In the genomic region with DNA sequence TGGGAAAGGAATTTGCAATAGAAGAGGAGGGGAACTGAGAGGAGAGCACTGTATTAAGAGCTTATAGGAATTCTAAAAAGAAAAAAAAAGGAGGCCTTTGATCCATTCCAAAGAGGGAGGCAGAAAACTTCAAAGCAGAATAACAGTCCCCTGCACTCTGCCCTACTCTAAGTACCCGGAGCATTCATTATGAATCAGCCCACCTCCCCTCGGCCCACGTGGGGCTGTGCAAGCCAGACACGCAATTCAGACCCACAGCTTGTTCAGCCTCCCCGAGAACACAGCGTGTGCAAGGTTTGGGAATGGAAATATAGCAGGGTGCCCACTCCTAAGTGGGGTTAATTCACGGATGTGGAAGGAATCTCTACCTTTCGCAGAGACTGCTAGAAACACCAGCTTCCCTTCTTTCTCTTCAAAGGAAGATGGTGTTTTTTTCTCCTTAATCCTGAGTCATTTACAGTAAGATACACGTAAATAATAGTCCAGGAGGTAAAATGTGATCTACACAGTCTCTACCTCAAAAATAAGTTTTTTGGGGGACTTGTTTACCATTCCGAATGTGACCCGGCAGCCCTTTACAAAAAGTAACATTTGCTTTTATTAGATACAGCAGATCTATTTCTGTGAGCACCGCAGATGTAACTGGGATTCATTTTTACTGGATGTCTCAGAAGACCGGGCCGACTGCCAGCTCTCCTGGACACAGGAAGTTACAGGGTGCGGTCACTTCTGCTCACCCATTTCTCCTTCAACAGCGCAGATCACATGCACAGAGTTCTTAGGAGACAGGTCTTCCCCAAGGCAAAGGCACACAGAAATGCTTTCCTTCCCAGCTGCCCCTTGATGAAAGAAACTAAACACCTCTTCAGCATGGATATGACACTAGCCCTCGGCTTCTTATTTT, we compare ENCODE assay signal across 9 cellular contexts.
DNase-seq lines count a peak whose midpoint lies in the region; ATAC-seq, FAIRE-seq and TF ChIP-seq lines count a peak whose summit lies in the region.
"Had no signal": no experiment of that assay in that cellular context is flagged by ENCODE, and none has a peak within 500 bp of the region (broad histone marks: within the 10 kb centered on the region; RNA-seq: fewer than 3 reads in every experiment).

No MANE protein-coding gene starts in this region.

- H3K36me3 Mint-ChIP-seq in glutamatergic neuron (ENCODE audit: unreplicated experiment) = peaks cover 6% of the 10 kb centered on the region
- H3K36me3 Mint-ChIP-seq: naive B cell had no signal

- DNase-seq in SW480 (ENCODE audit: low spot score) (peak; percentile 93), glutamatergic neuron (peak; percentile 29), putamen (ENCODE audit: low spot score) (peak; percentile 20)
- no peak for DNase-seq in activated CD8-positive, alpha-beta memory T cell treated with anti-CD3 and anti-CD28 coated beads, Interleukin-2, amount 50 U/mL, for 4 hours
- no peak for DNase-seq in stimulated activated naive CD8-positive, alpha-beta T cell treated with anti-CD3 and anti-CD28 coated beads, Interleukin-15, Interleukin-2, amounts not matched to agents 100 U/mL and 50 U/mL, for 24 hours
- DNase-seq: naive B cell had no signal

- peaks cover 48% of the 10 kb centered on the region for H3K4me1 Mint-ChIP-seq in glutamatergic neuron (ENCODE audit: low read depth, unreplicated experiment)
- H3K4me1 Mint-ChIP-seq: naive B cell had no signal

- peak; percentile 92 for FAIRE-seq in G401.6 (lab: Jason Lieb, UNC)

- no peak for ATAC-seq in stimulated activated naive CD8-positive, alpha-beta T cell treated with anti-CD3 and anti-CD28 coated beads, Interleukin-15, Interleukin-2, amounts not matched to agents 100 U/mL and 50 U/mL, for 24 hours
- ATAC-seq in GM19035 (IDR thresholded peaks at IDR 0.05; ENCODE audit: unreplicated experiment) = no peak
- no peak for ATAC-seq in GM18505 (IDR thresholded peaks at IDR 0.05; ENCODE audit: unreplicated experiment)

- peaks cover 10% of the 10 kb centered on the region for H3K9me3 Mint-ChIP-seq in glutamatergic neuron (ENCODE audit: unreplicated experiment)

- H3K27ac Mint-ChIP-seq in glutamatergic neuron (ENCODE audit: unreplicated experiment) = peak overlapping the region; percentile 56

- H3K4me3 Mint-ChIP-seq in glutamatergic neuron (ENCODE audit: unreplicated experiment) = no peak overlapping the region
- H3K4me3 Mint-ChIP-seq: naive B cell had no signal

- TF ChIP-seq CTCF in glutamatergic neuron (IDR thresholded peaks at IDR 0.05; ENCODE audit: partially characterized antibody, unreplicated experiment) = no peak

- TF ChIP-seq POLR2A in GM18505 (IDR thresholded peaks at IDR 0.05; ENCODE audit: borderline replicate concordance, extremely low read depth, insufficient read depth, insufficient read length) = no peak

- H3K27me3 Mint-ChIP-seq in glutamatergic neuron (ENCODE audit: unreplicated experiment) = no peaks in the 10 kb centered on the region
- H3K27me3 Mint-ChIP-seq: naive B cell had no signal

Comparison
In these comparisons a context has a peak if more than half of its experiments do, and no peak if none do; other contexts are left out.
1. DNase-seq: peak in SW480 (single experiment), glutamatergic neuron (single experiment) and putamen (single experiment); none in activated CD8-positive, alpha-beta memory T cell treated with anti-CD3 and anti-CD28 coated beads, Interleukin-2, amount 50 U/mL, for 4 hours (single experiment) and stimulated activated naive CD8-positive, alpha-beta T cell treated with anti-CD3 and anti-CD28 coated beads, Interleukin-15, Interleukin-2, amounts not matched to agents 100 U/mL and 50 U/mL, for 24 hours (single experiment).